ENCODE assay signal across 8 cellular contexts in the genomic region with DNA sequence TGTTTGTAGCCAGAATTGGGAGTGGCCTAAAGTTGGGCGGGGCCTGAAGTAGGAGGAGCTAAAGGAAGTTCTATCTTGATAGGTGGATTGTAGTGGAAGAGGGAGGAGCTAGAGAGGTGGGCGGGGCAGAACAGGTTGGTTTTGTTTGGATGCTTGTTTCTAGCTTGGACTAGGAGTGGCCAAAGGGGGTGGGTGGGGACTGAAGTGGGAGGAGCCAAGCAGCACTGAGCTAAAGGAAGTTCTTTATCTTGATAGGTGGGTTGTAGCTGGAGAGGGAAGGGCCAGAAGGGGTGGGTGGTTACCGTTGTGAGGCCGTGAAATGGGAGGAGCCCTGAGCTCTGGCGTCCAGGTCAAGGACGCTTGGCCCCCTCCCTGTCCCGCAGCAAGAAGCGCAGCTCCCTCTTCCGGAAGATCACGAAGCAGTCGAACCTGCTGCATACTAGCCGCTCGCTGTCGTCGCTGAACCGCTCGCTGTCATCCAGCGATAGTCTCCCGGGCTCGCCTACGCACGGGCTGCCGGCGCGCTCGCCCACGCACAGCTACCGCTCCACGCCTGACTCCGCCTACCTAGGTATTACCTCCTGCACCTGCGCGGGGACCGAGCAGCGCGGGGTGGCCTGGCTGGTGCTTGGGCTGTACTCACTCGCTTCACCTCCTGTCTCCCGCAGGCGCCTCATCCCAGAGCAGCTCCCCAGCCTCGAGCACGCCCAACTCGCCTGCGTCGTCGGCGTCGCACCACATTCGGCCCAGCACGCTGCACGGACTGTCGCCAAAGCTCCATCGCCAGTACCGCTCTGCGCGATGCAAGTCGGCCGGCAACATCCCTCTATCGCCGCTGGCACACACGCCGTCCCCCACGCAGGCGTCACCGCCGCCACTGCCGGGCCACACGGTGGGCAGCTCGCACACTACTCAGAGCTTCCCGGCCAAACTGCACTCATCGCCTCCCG. TPM values are rescaled to one million over a fixed set of nuclear protein-coding genes. Genes with fewer than 3 reads are reported as not detected.
DNase-seq lines count a peak whose midpoint lies in the region; ATAC-seq lines count a peak whose summit lies in the region.

No MANE protein-coding gene starts in this region.

- peaks cover 7% of the 10 kb centered on the region for H3K27me3 Mint-ChIP-seq in dendritic cell treated with granulocyte-macrophage colony-stimulating factor and Interleukin-4, amounts not matched to agents 40 ng/mL and 50 ng/mL, for 4 days

- no peak overlapping the region for H2AK5ac ChIP-seq in mesendoderm (ENCODE audit: low read length)

- H2BK5ac ChIP-seq in mesendoderm (ENCODE audit: low read length) = no peak overlapping the region

- H3K4me2 ChIP-seq in mesendoderm (ENCODE audit: low read length) = no peak overlapping the region

- no peak overlapping the region for H3K4me3 ChIP-seq in mesendoderm (ENCODE audit: low read length)

- no peak overlapping the region for H3K27ac ChIP-seq in mesendoderm (ENCODE audit: low read depth, low read length)

- H3K36me3 ChIP-seq in mesendoderm (ENCODE audit: control insufficient read depth, insufficient read depth, low read length) = no peaks in the 10 kb centered on the region

- H3K79me1 ChIP-seq in mesendoderm (ENCODE audit: low read length) = no peaks in the 10 kb centered on the region

- no peaks in the 10 kb centered on the region for H3K79me2 ChIP-seq in mesendoderm (ENCODE audit: control insufficient read depth, insufficient read depth, low read length)

- no CpG with 5 or more reads among the region's 70 CpGs for WGBS in mesendoderm (ENCODE audit: extremely low coverage, insufficient coverage, low lambda C conversion rate)

- H3K56ac ChIP-seq in mesendoderm (ENCODE audit: low read length) = no peak overlapping the region

- H3K9me3 Mint-ChIP-seq in dendritic cell treated with granulocyte-macrophage colony-stimulating factor and Interleukin-4, amounts not matched to agents 40 ng/mL and 50 ng/mL, for 4 days = peaks cover 15% of the 10 kb centered on the region

- H2BK120ac ChIP-seq in mesendoderm (ENCODE audit: low read depth, low read length) = no peak overlapping the region

- H3K4me1 ChIP-seq in mesendoderm (ENCODE audit: control insufficient read depth, low read depth, low read length) = no peaks in the 10 kb centered on the region

- DNase-seq in activated CD4-positive, alpha-beta T cell treated with anti-CD3 and anti-CD28 coated beads for 24 hours (ENCODE audit: low read depth in 2 of 2) = peak; percentile 23 to 30
- DNase-seq in activated CD4-positive, alpha-beta T cell treated with anti-CD3 and anti-CD28 coated beads, Interleukin-2, amount 50 U/mL, for 4 hours = no peak
- DNase-seq in T-helper 2 cell = peak; percentile 35 to 77 (median 46)
- peak; percentile 66 for DNase-seq in mesendoderm
- DNase-seq in ureter (ENCODE audit: low spot score) = peak; percentile 64
- DNase-seq in GF-D8 (lab: John Stamatoyannopoulos, UW) = no peak

- H3K27me3 ChIP-seq in mesendoderm (ENCODE audit: insufficient read depth, low read length, poor library complexity) = no peaks in the 10 kb centered on the region

- no peak overlapping the region for H3K18ac ChIP-seq in mesendoderm (ENCODE audit: low read length)

- H3K9ac ChIP-seq in mesendoderm (ENCODE audit: low read length) = no peak overlapping the region

- peak overlapping the region; percentile 37 for H3K4me3 Mint-ChIP-seq in dendritic cell treated with granulocyte-macrophage colony-stimulating factor and Interleukin-4, amounts not matched to agents 40 ng/mL and 50 ng/mL, for 4 days

- H3K23ac ChIP-seq in mesendoderm (ENCODE audit: low read length) = no peak overlapping the region

- peaks cover 40% of the 10 kb centered on the region for H3K36me3 Mint-ChIP-seq in dendritic cell treated with granulocyte-macrophage colony-stimulating factor and Interleukin-4, amounts not matched to agents 40 ng/mL and 50 ng/mL, for 4 days (ENCODE audit: low read depth)

- intact Hi-C loops in dendritic cell treated with granulocyte-macrophage colony-stimulating factor and Interleukin-4, amounts not matched to agents 40 ng/mL and 50 ng/mL, for 4 days (cut with micrococcal nuclease) = no loop called here

- peaks cover 11% of the 10 kb centered on the region for H3K4me1 Mint-ChIP-seq in dendritic cell treated with granulocyte-macrophage colony-stimulating factor and Interleukin-4, amounts not matched to agents 40 ng/mL and 50 ng/mL, for 4 days (ENCODE audit: low read depth)

- H2BK15ac ChIP-seq in mesendoderm (replicated peaks; ENCODE audit: low read depth) = no peak overlapping the region

- no peak overlapping the region for H3K4ac ChIP-seq in mesendoderm (ENCODE audit: low read depth, low read length)

- H4K8ac ChIP-seq in mesendoderm (ENCODE audit: low read depth, low read length) = no peak overlapping the region

- H4K5ac ChIP-seq in mesendoderm (ENCODE audit: low read length) = no peak overlapping the region

- ATAC-seq in HG03135 (IDR thresholded peaks at IDR 0.05; ENCODE audit: unreplicated experiment) = no peak

- H3K27ac Mint-ChIP-seq in dendritic cell treated with granulocyte-macrophage colony-stimulating factor and Interleukin-4, amounts not matched to agents 40 ng/mL and 50 ng/mL, for 4 days = no peak overlapping the region

RNA-seq across cellular contexts. Expression of a gene that starts 8.0 kb away (rescaled TPM):
- 11.3 TPM for polyA plus RNA-seq in mesendoderm (2013, experiment 1 of 2)
- polyA plus RNA-seq in mesendoderm (2013, experiment 2 of 2) = 11.9 TPM
- 42.2 TPM for total RNA-seq in ureter

RNA-seq across cellular contexts. Expression of a gene that starts 13.8 kb away (rescaled TPM):
- polyA plus RNA-seq in mesendoderm (2013, experiment 1 of 2) = 0.21 TPM
- polyA plus RNA-seq in mesendoderm (2013, experiment 2 of 2) = 0.32 TPM
- not detected for total RNA-seq in ureter

RNA-seq across cellular contexts. Expression of a gene that starts 17.7 kb away (rescaled TPM):
- 20.4 TPM for polyA plus RNA-seq in mesendoderm (2013, experiment 1 of 2)
- polyA plus RNA-seq in mesendoderm (2013, experiment 2 of 2) = 18.8 TPM
- 35.6 TPM for total RNA-seq in ureter

RNA-seq across cellular contexts. Expression of a gene that starts 34.9 kb away (rescaled TPM):
- polyA plus RNA-seq in mesendoderm (2013, experiment 1 of 2) = 4.0 TPM
- polyA plus RNA-seq in mesendoderm (2013, experiment 2 of 2) = 4.6 TPM
- 0.36 TPM for total RNA-seq in ureter

RNA-seq across cellular contexts. Expression of a gene that starts 38.8 kb away (rescaled TPM):
- polyA plus RNA-seq in mesendoderm (2013, experiment 1 of 2) = 0.55 TPM
- polyA plus RNA-seq in mesendoderm (2013, experiment 2 of 2) = 0.49 TPM
- total RNA-seq in ureter = not detected

Comparison
In these comparisons a context has a peak if more than half of its experiments do, and no peak if none do; other contexts are left out.
1. DNase-seq: peak in activated CD4-positive, alpha-beta T cell treated with anti-CD3 and anti-CD28 coated beads for 24 hours (2 of 2), T-helper 2 cell (5 of 5), mesendoderm (single experiment) and ureter (single experiment); none in activated CD4-positive, alpha-beta T cell treated with anti-CD3 and anti-CD28 coated beads, Interleukin-2, amount 50 U/mL, for 4 hours (0 of 2) and GF-D8 (single experiment).